In genomic region chr17:1108560-1108809, GRCh38 we compare ENCODE assay signal across 9 cellular contexts.
DNase-seq lines count a peak whose midpoint lies in the region; ATAC-seq and TF ChIP-seq lines count a peak whose summit lies in the region.
"Had no signal": no experiment of that assay in that cellular context is flagged by ENCODE, and none has a peak within 500 bp of the region (broad histone marks: within the 10 kb centered on the region; RNA-seq: fewer than 3 reads in every experiment).

No MANE protein-coding gene starts in this region.

- no peaks in the 10 kb centered on the region for H3K36me3 ChIP-seq in CD8-positive, alpha-beta memory T cell (ENCODE audit: insufficient read depth, low read length)
- no peaks in the 10 kb centered on the region for H3K36me3 ChIP-seq in HUES64 (ENCODE audit: insufficient read depth, low read length)
- no peaks in the 10 kb centered on the region for H3K36me3 ChIP-seq in breast epithelium
- no peaks in the 10 kb centered on the region for H3K36me3 ChIP-seq in liver (ENCODE audit: control insufficient read depth in 4 of 4, insufficient read depth in 3 of 4, low read depth in 1 of 4, low read length in 3 of 4)
- peaks cover 0 to 4% (median 0%) of the 10 kb centered on the region in 4 donors for H3K36me3 ChIP-seq in upper lobe of left lung

- peak overlapping the region; percentile 58; the same call in 1 of the 2 replicates for H3K9ac ChIP-seq in HUES64 (ENCODE audit: low read depth, low read length)
- H3K9ac ChIP-seq in liver (ENCODE audit: low read depth in 1 of 2, low read length in 2 of 2), result no peak overlapping the region

- H3K4me1 Mint-ChIP-seq in CD8-positive, alpha-beta memory T cell, result peaks cover 26 to 60% (median 41%) of the 10 kb centered on the region in 3 donors

- TF ChIP-seq EP300 in upper lobe of left lung (IDR thresholded peaks at IDR 0.05), result no peak

- H3K27ac Mint-ChIP-seq in CD8-positive, alpha-beta memory T cell, result peak overlapping the region; percentile 45 to 88 (median 72)

- peak overlapping the region; percentile 75 to 95 (median 81) for H3K4me3 Mint-ChIP-seq in CD8-positive, alpha-beta memory T cell

- peak in 2 of 5 donors; percentile 12 to 21 for DNase-seq in CD8-positive, alpha-beta memory T cell
- DNase-seq in breast epithelium (ENCODE audit: low spot score in 2 of 2) (no peak), upper lobe of left lung (no peak), foreskin keratinocyte (no peak), EL (no peak)

- H3K4me1 ChIP-seq in CD8-positive, alpha-beta memory T cell (ENCODE audit: insufficient read depth, low read length), result peaks cover 24% of the 10 kb centered on the region
- H3K4me1 ChIP-seq in HUES64 (ENCODE audit: insufficient read depth, low read length) (peaks cover 26% of the 10 kb centered on the region), breast epithelium (peaks cover 15 to 19% of the 10 kb centered on the region in 2 donors), liver (ENCODE audit: control insufficient read depth in 4 of 4, insufficient read depth in 4 of 4, low read length in 3 of 4) (peaks cover 0 to 18% (median 9%) of the 10 kb centered on the region in 4 donors), upper lobe of left lung (peaks cover 50 to 85% (median 68%) of the 10 kb centered on the region in 4 donors), foreskin keratinocyte (peaks cover 19% of the 10 kb centered on the region)

- peak overlapping the region; percentile 49 for H3K4me3 ChIP-seq in CD8-positive, alpha-beta memory T cell (ENCODE audit: low read length)
- H3K4me3 ChIP-seq in HUES64 (ENCODE audit: low read length), result peak overlapping the region; percentile 71
- H3K4me3 ChIP-seq in breast epithelium, result peak overlapping the region; percentile 60 to 86 (median 78)
- peak overlapping the region in 1 of 3 donors; percentile 60 for H3K4me3 ChIP-seq in liver (ENCODE audit: low read depth in 1 of 3, low read length in 3 of 3)
- H3K4me3 ChIP-seq in upper lobe of left lung, result peak overlapping the region; percentile 41 to 91 (median 80)
- H3K4me3 ChIP-seq: K562 had no signal

- no peaks in the 10 kb centered on the region for H3K9me3 ChIP-seq in CD8-positive, alpha-beta memory T cell (ENCODE audit: low read length)
- H3K9me3 ChIP-seq in HUES64 (ENCODE audit: insufficient read depth, low read depth, low read length) (no peaks in the 10 kb centered on the region), breast epithelium (no peaks in the 10 kb centered on the region), liver (ENCODE audit: control insufficient read depth in 4 of 4, low read length in 3 of 4) (no peaks in the 10 kb centered on the region), upper lobe of left lung (no peaks in the 10 kb centered on the region)

- ATAC-seq in upper lobe of left lung (ENCODE audit: low FRiP score in 2 of 2) (peak in 1 of 2 donors; percentile 0), foreskin keratinocyte (no peak), GM21717 (IDR thresholded peaks at IDR 0.05; ENCODE audit: unreplicated experiment) (no peak)
- ATAC-seq: K562 had no signal

- H3K9me3 Mint-ChIP-seq in CD8-positive, alpha-beta memory T cell, result no peaks in the 10 kb centered on the region

- CTCF ChIA-PET in CD8-positive, alpha-beta memory T cell (lab: Charles Lee), result interaction anchor here (1.2 to 1.5 kb wide), 2 partner anchors 12 to 14 kb away, joined by 3 to 4 read pairs; no protein-coding TSS in a partner anchor

- POLR2A ChIA-PET in CD8-positive, alpha-beta memory T cell (lab: Charles Lee), result interaction anchor here (0.7 to 1.3 kb wide), 2 partner anchors 90 to 120 kb away, joined by 3 to 5 read pairs; no protein-coding TSS in a partner anchor

- no peak for TF ChIP-seq RAD21 in liver (IDR thresholded peaks at IDR 0.05)

- peaks cover 0 to 6% (median 1%) of the 10 kb centered on the region in 3 donors for H3K36me3 Mint-ChIP-seq in CD8-positive, alpha-beta memory T cell

- H3K27me3 Mint-ChIP-seq in CD8-positive, alpha-beta memory T cell, result no peaks in the 10 kb centered on the region

- TF ChIP-seq CTCF in breast epithelium (IDR thresholded peaks at IDR 0.05) (no peak), liver (IDR thresholded peaks at IDR 0.05; ENCODE audit: low read depth, low read length, missing input control) (no peak), upper lobe of left lung (IDR thresholded peaks at IDR 0.05) (no peak), foreskin keratinocyte (conservative IDR thresholded peaks at IDR 0.05) (no peak)

- 2% methylated on average over 19 of the region's 19 CpGs for WGBS in HUES64
- WGBS in liver, result 3% methylated on average over 19 of the region's 19 CpGs
- 0 to 3% methylated on average over 1 to 12 of the region's 19 CpGs for WGBS in upper lobe of left lung, 2 donors

- intact Hi-C loops in breast epithelium (cut with DNase I; ENCODE audit: low total_unique reads), result no loop called here

- H3K27me3 ChIP-seq in CD8-positive, alpha-beta memory T cell (ENCODE audit: insufficient read depth, low read length, poor library complexity, severe bottlenecking), result no peaks in the 10 kb centered on the region
- H3K27me3 ChIP-seq in HUES64 (ENCODE audit: insufficient read depth, low read length) (peaks cover 17% of the 10 kb centered on the region), breast epithelium (no peaks in the 10 kb centered on the region), liver (ENCODE audit: control insufficient read depth in 4 of 4, insufficient read depth in 4 of 4, low read length in 3 of 4) (peaks cover 0 to 3% (median 0%) of the 10 kb centered on the region in 4 donors), upper lobe of left lung (no peaks in the 10 kb centered on the region), foreskin keratinocyte (no peaks in the 10 kb centered on the region)

- peak overlapping the region; percentile 64 for H3K27ac ChIP-seq in CD8-positive, alpha-beta memory T cell (ENCODE audit: low read depth, low read length)
- no peak overlapping the region for H3K27ac ChIP-seq in HUES64 (ENCODE audit: low read depth, low read length)
- peak overlapping the region; percentile 92 to 93 for H3K27ac ChIP-seq in breast epithelium
- H3K27ac ChIP-seq in liver (ENCODE audit: low read depth in 1 of 2, low read length in 2 of 2), result peak overlapping the region; percentile 15 to 57
- H3K27ac ChIP-seq in upper lobe of left lung, result peak overlapping the region; percentile 91 to 98 (median 95)
- no peak overlapping the region for H3K27ac ChIP-seq in foreskin keratinocyte

- TF ChIP-seq POLR2A in breast epithelium (IDR thresholded peaks at IDR 0.05) (no peak), upper lobe of left lung (IDR thresholded peaks at IDR 0.05) (no peak)

TF ChIP-seq in liver, 16 proteins besides CTCF, POLR2A, EP300 and RAD21:
- no peak for TF ChIP-seq EGR1 (IDR thresholded peaks at IDR 0.05; ENCODE audit: low read depth in 2 of 2)
- no peak for TF ChIP-seq NR2F2 (IDR thresholded peaks at IDR 0.05)
- TF ChIP-seq YY1 (IDR thresholded peaks at IDR 0.05), result no peak
- TF ChIP-seq TAF1 (conservative IDR thresholded peaks at IDR 0.05), result no peak
- no peak for TF ChIP-seq JUND (IDR thresholded peaks at IDR 0.05)
- no peak for TF ChIP-seq MAX (IDR thresholded peaks at IDR 0.05)
- TF ChIP-seq SP1 (IDR thresholded peaks at IDR 0.05), result no peak
- no peak for TF ChIP-seq ZBTB33 (IDR thresholded peaks at IDR 0.05)
- no peak for TF ChIP-seq GABPA (IDR thresholded peaks at IDR 0.05 in 1 of 2, conservative IDR thresholded peaks at IDR 0.05 in 1 of 2)
- TF ChIP-seq ATF3 (IDR thresholded peaks at IDR 0.05), result no peak
- TF ChIP-seq HNF4G (IDR thresholded peaks at IDR 0.05), result no peak
- TF ChIP-seq FOXA2 (IDR thresholded peaks at IDR 0.05), result no peak
- TF ChIP-seq FOXA1 (IDR thresholded peaks at IDR 0.05), result no peak

Comparison
In these comparisons a context has a peak if more than half of its experiments do, and no peak if none do; other contexts are left out.
1. H3K27ac ChIP-seq: peak in CD8-positive, alpha-beta memory T cell (single experiment), breast epithelium (2 of 2), liver (2 of 2) and upper lobe of left lung (4 of 4); none in HUES64 (single experiment) and foreskin keratinocyte (single experiment).